Comparison of ENCODE assay signal across 8 cellular contexts in genomic region chr11:112795142-112795815, GRCh38.
DNase-seq lines count a peak whose midpoint lies in the region; FAIRE-seq and TF ChIP-seq lines count a peak whose summit lies in the region.

No MANE protein-coding gene starts in this region.

- H3K36me3 ChIP-seq in adrenal gland (replicated peaks in 1 of 2) = no peaks in the 10 kb centered on the region

- H3K4me3 ChIP-seq in adrenal gland = no peak overlapping the region

- TF ChIP-seq POLR2A in GM12892 (IDR thresholded peaks at IDR 0.05; ENCODE audit: low read depth, low read length) (no peak), adrenal gland (IDR thresholded peaks at IDR 0.05) (no peak)

- no peaks in the 10 kb centered on the region for H3K27me3 ChIP-seq in adrenal gland

- no peak overlapping the region for H3K27ac ChIP-seq in adrenal gland

- WGBS in adrenal gland, 4 donors = 62 to 87% (median 76%) methylated on average over 13 to 14 of the region's 14 CpGs

- intact Hi-C loops in adrenal gland (cut with DNase I) = loop anchor here in 1 of 2 donors (5.0 kb wide), 1 partner anchor 203 kb away; no protein-coding TSS in a partner anchor

- peak; percentile 33 for DNase-seq in AG08396 (ENCODE audit: low spot score)
- peak; percentile 36 for DNase-seq in GM12892 (ENCODE audit: insufficient read length)
- DNase-seq in NCI-H2107 (lab: John Stamatoyannopoulos, UW) = peak; percentile 24
- DNase-seq in adrenal gland = peak in 5 of 7 donors; percentile 30 to 82 (median 57)
- peak; percentile 47 for DNase-seq in inferior parietal cortex (ENCODE audit: extremely low spot score)
- peak; percentile 73 for DNase-seq in urothelium cell line (ENCODE audit: low spot score)
- no peak for DNase-seq in T1000 (lab: John Stamatoyannopoulos, UW)
- no peak for DNase-seq in middle frontal gyrus (ENCODE audit: extremely low spot score, low spot score)

- FAIRE-seq in GM12892 (lab: Jason Lieb, UNC) = peak; percentile 77
- FAIRE-seq in urothelium cell line (lab: Jason Lieb, UNC) = peak; percentile 92

- TF ChIP-seq CTCF in adrenal gland (IDR thresholded peaks at IDR 0.05) = peak; percentile 38 to 61 (median 48)

- no peaks in the 10 kb centered on the region for H3K9me3 ChIP-seq in adrenal gland (replicated peaks in 1 of 3)

- no peaks in the 10 kb centered on the region for H3K4me1 ChIP-seq in adrenal gland (replicated peaks in 1 of 2)

Comparison
In these comparisons a context has a peak if more than half of its experiments do, and no peak if none do; other contexts are left out.
1. DNase-seq: peak in AG08396 (single experiment), GM12892 (single experiment), NCI-H2107 (single experiment), adrenal gland (5 of 7), inferior parietal cortex (single experiment) and urothelium cell line (single experiment); none in T1000 (single experiment) and middle frontal gyrus (single experiment).